Comparison of ENCODE assay signal across 23 cellular contexts in the genomic region with DNA sequence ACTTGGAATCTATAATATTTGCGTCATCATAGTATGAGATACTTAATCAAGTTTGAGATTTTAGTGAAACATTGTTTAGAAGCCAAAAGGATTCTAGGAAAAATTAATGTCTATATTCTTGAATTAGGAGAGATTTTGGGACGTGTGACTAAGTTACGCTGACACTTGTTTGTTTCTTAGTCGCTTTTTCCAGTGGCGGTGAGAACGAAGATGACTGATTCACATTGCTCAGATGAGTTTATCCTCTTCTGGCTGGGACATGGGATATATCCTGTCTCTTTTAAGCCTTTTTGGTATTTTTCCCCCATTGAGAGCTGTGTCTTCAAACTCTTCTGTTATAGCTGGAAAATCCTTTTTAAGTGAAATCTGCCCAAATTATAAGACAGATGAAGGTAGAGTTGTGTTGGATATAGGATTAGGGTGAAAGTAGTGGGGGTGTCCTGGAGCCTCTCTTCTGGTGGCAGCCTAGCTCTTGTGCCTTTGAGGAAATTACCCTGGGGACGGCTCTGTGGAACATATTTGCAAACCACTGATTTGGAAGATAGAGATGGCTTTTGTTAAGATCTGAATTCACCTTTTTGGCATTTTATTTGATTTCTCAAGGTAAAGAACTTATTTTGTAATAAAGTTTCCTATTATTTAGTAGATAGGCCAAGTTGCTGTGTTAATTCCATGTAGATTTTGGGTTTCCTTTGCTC. TPM values are rescaled to one million over a fixed set of nuclear protein-coding genes. Genes with fewer than 3 reads are reported as not detected.
DNase-seq lines count a peak whose midpoint lies in the region; ATAC-seq and TF ChIP-seq lines count a peak whose summit lies in the region.
"Had no signal": no experiment of that assay in that cellular context is flagged by ENCODE, and none has a peak within 500 bp of the region (broad histone marks: within the 10 kb centered on the region; RNA-seq: fewer than 3 reads in every experiment).

No MANE protein-coding gene starts in this region.

- no peak overlapping the region for H2BK5ac ChIP-seq in IMR-90 (ENCODE audit: low read depth, low read length, poor library complexity, severe bottlenecking)

- H3K9ac ChIP-seq in IMR-90 (ENCODE audit: low read depth, low read length): no peak overlapping the region
- H3K9ac ChIP-seq: BLaER1 treated with 17β-estradiol and CSF1 and Interleukin-3, amounts not matched to agents 10 nM and 100 nM; parathyroid adenoma had no signal

- H3K9me1 ChIP-seq in IMR-90 (ENCODE audit: insufficient read depth, low read length): peaks cover 7% of the 10 kb centered on the region

- no peak overlapping the region for H3K4me3 Mint-ChIP-seq in activated T-helper 1 cell treated with anti-CD3 and anti-CD28 coated beads, Interleukin-12 subunit alpha, Interleukin-12 subunit beta, Interleukin-2, Interleukin-4 antibody, amounts not matched to agents 30 ng/mL and 10 ng/mL and 1 ng/mL, durations not matched to agents 14 hours and 24 hours and 36 hours
- H3K4me3 Mint-ChIP-seq in CD4-positive, alpha-beta memory T cell: no peak overlapping the region
- H3K4me3 Mint-ChIP-seq: activated B cell treated with CpG ODN at 0.5 μM for 24 hours; stimulated activated naive B cell treated with anti-CD40 and anti-IgM and Interleukin-4, amounts not matched to agents 10 μg/mL and 1 μg/mL and 100 μg/mL, for 72 hours; T-helper 1 cell treated with Interleukin-12 subunit alpha and Interleukin-12 subunit beta and Interleukin-4 antibody, amounts not matched to agents 30 μg/mL and 1 μg/mL, for 36 hours had no signal

- H4K8ac ChIP-seq in IMR-90 (ENCODE audit: low read depth in 2 of 2, low read length in 2 of 2): no peak overlapping the region

- no peak for ATAC-seq in IMR-90 (ENCODE audit: low read depth)
- ATAC-seq: stimulated activated naive B cell treated with anti-CD40 and anti-IgM and Interleukin-4, amounts not matched to agents 10 μg/mL and 1 μg/mL and 100 μg/mL, for 72 hours had no signal

- dilution Hi-C loops in IMR-90 (cut with HindIII; ENCODE audit: low sequenced_read_pairs, unreplicated experiment): no loop called here

- H2AFZ ChIP-seq in IMR-90 (replicated peaks; ENCODE audit: low read length, poor library complexity): no peak overlapping the region
- H2AFZ ChIP-seq: parathyroid adenoma had no signal

- no peak overlapping the region for H2AK5ac ChIP-seq in IMR-90 (ENCODE audit: low read depth, low read length)

- peak; percentile 39 for DNase-seq in activated CD4-positive, alpha-beta T cell treated with anti-CD3 and anti-CD28 coated beads for 48 hours
- DNase-seq in activated CD4-positive, alpha-beta T cell treated with anti-CD3 and anti-CD28 coated beads, Interleukin-2, amount 50 U/mL, for 48 hours: no peak
- no peak for DNase-seq in IMR-90
- DNase-seq in fibroblast of villous mesenchyme (ENCODE audit: low read depth): peak; percentile 50
- no peak for DNase-seq in sigmoid colon
- no peak for DNase-seq in activated T-helper 1 cell treated with anti-CD3 and anti-CD28 coated beads, Interleukin-12 subunit alpha, Interleukin-12 subunit beta, Interleukin-2, Interleukin-4 antibody, amounts not matched to agents 30 ng/mL and 10 ng/mL and 1 ng/mL, durations not matched to agents 14 hours and 24 hours and 36 hours (ENCODE audit: low spot score)
- no peak for DNase-seq in CD4-positive, alpha-beta memory T cell
- no peak for DNase-seq in NCI-H1694 (lab: John Stamatoyannopoulos, UW)
- DNase-seq: activated B cell treated with CpG ODN at 0.5 μM for 24 hours; activated CD8-positive, alpha-beta memory T cell treated with anti-CD3 and anti-CD28 coated beads, Interleukin-2, amount 50 U/mL, for 48 hours; caudate nucleus; DMS153; effector CD4-positive, alpha-beta T cell; MV-4-11; NCI-H524; Right ventricle myocardium superior; stimulated activated naive B cell treated with anti-CD40 and anti-IgM and Interleukin-4, amounts not matched to agents 10 μg/mL and 1 μg/mL and 100 μg/mL, for 72 hours had no signal

- no peak overlapping the region for H4K91ac ChIP-seq in IMR-90 (ENCODE audit: insufficient read depth, low read depth, low read length)

- no peak overlapping the region for H3K18ac ChIP-seq in IMR-90 (ENCODE audit: low read depth, low read length)

- no peak for TF ChIP-seq RAD21 in IMR-90 (IDR thresholded peaks at IDR 0.05; ENCODE audit: low read length)

- H3K9me3 Mint-ChIP-seq in activated T-helper 1 cell treated with anti-CD3 and anti-CD28 coated beads, Interleukin-12 subunit alpha, Interleukin-12 subunit beta, Interleukin-2, Interleukin-4 antibody, amounts not matched to agents 30 ng/mL and 10 ng/mL and 1 ng/mL, durations not matched to agents 14 hours and 24 hours and 36 hours: no peaks in the 10 kb centered on the region
- no peaks in the 10 kb centered on the region for H3K9me3 Mint-ChIP-seq in CD4-positive, alpha-beta memory T cell
- H3K9me3 Mint-ChIP-seq: activated B cell treated with CpG ODN at 0.5 μM for 24 hours; stimulated activated naive B cell treated with anti-CD40 and anti-IgM and Interleukin-4, amounts not matched to agents 10 μg/mL and 1 μg/mL and 100 μg/mL, for 72 hours; T-helper 1 cell treated with Interleukin-12 subunit alpha and Interleukin-12 subunit beta and Interleukin-4 antibody, amounts not matched to agents 30 μg/mL and 1 μg/mL, for 36 hours had no signal

- no peak overlapping the region for H3K27ac Mint-ChIP-seq in activated T-helper 1 cell treated with anti-CD3 and anti-CD28 coated beads, Interleukin-12 subunit alpha, Interleukin-12 subunit beta, Interleukin-2, Interleukin-4 antibody, amounts not matched to agents 30 ng/mL and 10 ng/mL and 1 ng/mL, durations not matched to agents 14 hours and 24 hours and 36 hours
- peak overlapping the region in 2 of 7 donors; percentile 17 to 54 for H3K27ac Mint-ChIP-seq in CD4-positive, alpha-beta memory T cell
- H3K27ac Mint-ChIP-seq: activated B cell treated with CpG ODN at 0.5 μM for 24 hours; stimulated activated naive B cell treated with anti-CD40 and anti-IgM and Interleukin-4, amounts not matched to agents 10 μg/mL and 1 μg/mL and 100 μg/mL, for 72 hours; T-helper 1 cell treated with Interleukin-12 subunit alpha and Interleukin-12 subunit beta and Interleukin-4 antibody, amounts not matched to agents 30 μg/mL and 1 μg/mL, for 36 hours had no signal

- H3K9me3 ChIP-seq in IMR-90 (ENCODE audit: control insufficient read depth, insufficient read depth, low read length) (no peaks in the 10 kb centered on the region), sigmoid colon (no peaks in the 10 kb centered on the region)
- H3K9me3 ChIP-seq in CD4-positive, alpha-beta memory T cell (ENCODE audit: control insufficient read depth in 1 of 2, low read length in 2 of 2): no peaks in the 10 kb centered on the region
- H3K9me3 ChIP-seq: BLaER1 treated with 17β-estradiol and CSF1 and Interleukin-3, amounts not matched to agents 10 nM and 100 nM had no signal

- POLR2A ChIA-PET in IMR-90 (lab: Charles Lee; ENCODE audit: unreplicated experiment): no interaction called here
- POLR2A ChIA-PET in CD4-positive, alpha-beta memory T cell (lab: Charles Lee; ENCODE audit: partially characterized antibody): interaction anchor here (1.1 kb wide), 1 partner anchor 16 kb away, joined by 3 read pairs; no protein-coding TSS in a partner anchor

- H3K4me3 ChIP-seq in IMR-90 (ENCODE audit: insufficient read depth, low read depth, low read length): no peak overlapping the region
- no peak overlapping the region for H3K4me3 ChIP-seq in fibroblast of villous mesenchyme (ENCODE audit: low read depth, low read length)
- H3K4me3 ChIP-seq in sigmoid colon: no peak overlapping the region
- H3K4me3 ChIP-seq in CD4-positive, alpha-beta memory T cell (ENCODE audit: low read length in 2 of 2): no peak overlapping the region
- H3K4me3 ChIP-seq: BLaER1 treated with 17β-estradiol and CSF1 and Interleukin-3, amounts not matched to agents 10 nM and 100 nM had no signal

- no peak overlapping the region for H3K4ac ChIP-seq in IMR-90 (ENCODE audit: low read depth, low read length)

- 50% methylated on average over 2 of the region's 7 CpGs; no CpG with 5 or more reads in 1 of the 2 experiments for WGBS in IMR-90 (ENCODE audit: extremely low coverage in 2 of 2, insufficient read length in 1 of 2), 2 experiments
- WGBS in sigmoid colon, 2 donors: 80 to 92% methylated on average over 7 of the region's 7 CpGs

- H3K27me3 ChIP-seq in IMR-90 (ENCODE audit: control insufficient read depth, insufficient read depth, low read length) (no peaks in the 10 kb centered on the region), sigmoid colon (no peaks in the 10 kb centered on the region)
- H3K27me3 ChIP-seq in CD4-positive, alpha-beta memory T cell (ENCODE audit: insufficient read depth, low read length): no peaks in the 10 kb centered on the region
- H3K27me3 ChIP-seq: BLaER1 treated with 17β-estradiol and CSF1 and Interleukin-3, amounts not matched to agents 10 nM and 100 nM had no signal

- no peak overlapping the region for H2BK20ac ChIP-seq in IMR-90 (ENCODE audit: low read depth, low read length)

- H3K36me3 Mint-ChIP-seq in activated T-helper 1 cell treated with anti-CD3 and anti-CD28 coated beads, Interleukin-12 subunit alpha, Interleukin-12 subunit beta, Interleukin-2, Interleukin-4 antibody, amounts not matched to agents 30 ng/mL and 10 ng/mL and 1 ng/mL, durations not matched to agents 14 hours and 24 hours and 36 hours (ENCODE audit: low read depth): peaks cover 34% of the 10 kb centered on the region
- peaks cover 45 to 65% of the 10 kb centered on the region in 2 donors for H3K36me3 Mint-ChIP-seq in CD4-positive, alpha-beta memory T cell

- no peak overlapping the region for H3K56ac ChIP-seq in IMR-90 (ENCODE audit: extremely low read depth, insufficient read depth, low read length)

- no peak for TF ChIP-seq CTCF in IMR-90 (conservative IDR thresholded peaks at IDR 0.05; ENCODE audit: low read depth, low read length)
- TF ChIP-seq CTCF in fibroblast of villous mesenchyme (IDR thresholded peaks at IDR 0.05; ENCODE audit: insufficient read depth, low read depth, low read length): no peak
- TF ChIP-seq CTCF in sigmoid colon (IDR thresholded peaks at IDR 0.05): no peak

- TF ChIP-seq POLR2A in IMR-90 (IDR thresholded peaks at IDR 0.05; ENCODE audit: low read depth, low read length): no peak
- no peak for TF ChIP-seq POLR2A in sigmoid colon (IDR thresholded peaks at IDR 0.05)

- no peak overlapping the region for H4K5ac ChIP-seq in IMR-90 (ENCODE audit: low read depth, low read length)

- H3K23ac ChIP-seq in IMR-90 (ENCODE audit: low read depth, low read length): no peak overlapping the region

- H3K36me3 ChIP-seq in IMR-90 (ENCODE audit: control insufficient read depth, insufficient read depth, low read length): peaks cover 24% of the 10 kb centered on the region
- peaks cover 8 to 32% (median 19%) of the 10 kb centered on the region in 4 donors for H3K36me3 ChIP-seq in sigmoid colon
- H3K36me3 ChIP-seq in CD4-positive, alpha-beta memory T cell (ENCODE audit: insufficient read depth, low read length): peaks cover 24% of the 10 kb centered on the region

- in situ Hi-C loops in IMR-90 (cut with MboI; ENCODE audit: low sequenced_read_pairs): no loop called here

- no peak overlapping the region for H2AK9ac ChIP-seq in IMR-90 (replicated peaks; ENCODE audit: low read depth, low read length, poor library complexity)

- no peaks in the 10 kb centered on the region for H3K27me3 Mint-ChIP-seq in activated T-helper 1 cell treated with anti-CD3 and anti-CD28 coated beads, Interleukin-12 subunit alpha, Interleukin-12 subunit beta, Interleukin-2, Interleukin-4 antibody, amounts not matched to agents 30 ng/mL and 10 ng/mL and 1 ng/mL, durations not matched to agents 14 hours and 24 hours and 36 hours (ENCODE audit: insufficient read depth)
- no peaks in the 10 kb centered on the region for H3K27me3 Mint-ChIP-seq in CD4-positive, alpha-beta memory T cell
- H3K27me3 Mint-ChIP-seq: activated B cell treated with CpG ODN at 0.5 μM for 24 hours; stimulated activated naive B cell treated with anti-CD40 and anti-IgM and Interleukin-4, amounts not matched to agents 10 μg/mL and 1 μg/mL and 100 μg/mL, for 72 hours had no signal

- H2BK120ac ChIP-seq in IMR-90 (ENCODE audit: low read depth, low read length): no peak overlapping the region

- H3K79me1 ChIP-seq in IMR-90 (ENCODE audit: low read depth in 1 of 2, low read length in 2 of 2): peaks cover 8 to 17% of the 10 kb centered on the region in 2 experiments; a peak in 2 of 4 replicates

- peaks cover 5% of the 10 kb centered on the region; the same call in 1 of the 2 replicates for H4K20me1 ChIP-seq in IMR-90 (ENCODE audit: insufficient read depth, low read length)

- H2BK15ac ChIP-seq in IMR-90 (ENCODE audit: low read depth, low read length): no peak overlapping the region

- H3K4me1 Mint-ChIP-seq in activated T-helper 1 cell treated with anti-CD3 and anti-CD28 coated beads, Interleukin-12 subunit alpha, Interleukin-12 subunit beta, Interleukin-2, Interleukin-4 antibody, amounts not matched to agents 30 ng/mL and 10 ng/mL and 1 ng/mL, durations not matched to agents 14 hours and 24 hours and 36 hours (ENCODE audit: low read depth): peaks cover 20% of the 10 kb centered on the region
- H3K4me1 Mint-ChIP-seq in CD4-positive, alpha-beta memory T cell: peaks cover 8 to 17% (median 10%) of the 10 kb centered on the region in 4 donors
- H3K4me1 Mint-ChIP-seq: activated B cell treated with CpG ODN at 0.5 μM for 24 hours had no signal

- intact Hi-C loops in IMR-90 (cut with micrococcal nuclease): no loop called here
- intact Hi-C loops in sigmoid colon (cut with DNase I): loop anchor here (5.0 kb wide), 1 partner anchor 168 kb away; a partner anchor contains a TSS
- intact Hi-C loops in activated T-helper 1 cell treated with anti-CD3 and anti-CD28 coated beads, Interleukin-12 subunit alpha, Interleukin-12 subunit beta, Interleukin-2, Interleukin-4 antibody, amounts not matched to agents 30 ng/mL and 10 ng/mL and 1 ng/mL, durations not matched to agents 14 hours and 24 hours and 36 hours (cut with micrococcal nuclease): no loop called here
- intact Hi-C loops in CD4-positive, alpha-beta memory T cell (cut with micrococcal nuclease): no loop called here

- no peak for TF ChIP-seq EP300 in sigmoid colon (IDR thresholded peaks at IDR 0.05)

- H3K4me1 ChIP-seq in IMR-90 (ENCODE audit: control insufficient read depth, insufficient read depth, low read length): peaks cover 6% of the 10 kb centered on the region
- H3K4me1 ChIP-seq in sigmoid colon: peaks cover 0 to 52% (median 31%) of the 10 kb centered on the region in 4 donors
- H3K4me1 ChIP-seq in CD4-positive, alpha-beta memory T cell (ENCODE audit: insufficient read depth, low read length): peaks cover 5% of the 10 kb centered on the region
- H3K4me1 ChIP-seq: parathyroid adenoma had no signal

- no peak overlapping the region for H3K27ac ChIP-seq in IMR-90 (ENCODE audit: insufficient read depth, low read length)
- H3K27ac ChIP-seq in sigmoid colon: peak overlapping the region; percentile 73 to 86 (median 76)
- no peak overlapping the region for H3K27ac ChIP-seq in CD4-positive, alpha-beta memory T cell (ENCODE audit: low read depth, low read length)
- H3K27ac ChIP-seq: BLaER1 treated with 17β-estradiol and CSF1 and Interleukin-3, amounts not matched to agents 10 nM and 100 nM; parathyroid adenoma had no signal

- no peak overlapping the region for H3K14ac ChIP-seq in IMR-90 (replicated peaks; ENCODE audit: low read depth, low read length)

- CTCF ChIA-PET in IMR-90 (lab: Yijun Ruan, JAX): interaction anchor here (1.3 kb wide), 1 partner anchor 12 kb away, joined by 7 read pairs; no protein-coding TSS in a partner anchor
- CTCF ChIA-PET in CD4-positive, alpha-beta memory T cell (lab: Charles Lee; ENCODE audit: partially characterized antibody): interaction anchor here (1.0 to 5.1 kb wide), 3 partner anchors 10 to 320 kb away, joined by 3 to 25 read pairs (median 3); no protein-coding TSS in a partner anchor

- TSS peak; percentile 14 for BruUV-seq in IMR-90 (replicated peaks; lab: Mats Ljungman, UMichigan)

- no peak overlapping the region for H3K4me2 ChIP-seq in IMR-90 (ENCODE audit: low read depth, low read length)
- H3K4me2 ChIP-seq: BLaER1 treated with 17β-estradiol and CSF1 and Interleukin-3, amounts not matched to agents 10 nM and 100 nM had no signal

RNA-seq across cellular contexts. Expression of a gene that starts 49.7 kb away (rescaled TPM):
- total RNA-seq in IMR-90 (2012; rRNA removed) (14.3 and 16.1 TPM in 2 replicates), fibroblast of villous mesenchyme (60.6 and 65.2 TPM in 2 replicates), sigmoid colon (10 to 100 TPM; 17.0 to 41.5 (median 26.5) TPM)
- polyA plus RNA-seq in IMR-90 (2012; rRNA removed) (11.6 and 18.7 TPM in 2 replicates), sigmoid colon (10 to 100 TPM in 1 of 3 donors, 1 to 10 TPM in 2; 6.5 to 29.4 (median 7.8) TPM)
- 6.8 and 7.1 TPM in 2 replicates for polyA plus RNA-seq in IMR-90 (2012; cell fraction: cytosol; rRNA removed)
- polyA plus RNA-seq in IMR-90 (2012; cell fraction: nucleus; rRNA removed; ENCODE audit: low replicate concordance): 33.6 and 35.9 TPM in 2 replicates
- total RNA-seq in activated T-helper 1 cell treated with anti-CD3 and anti-CD28 coated beads, Interleukin-12 subunit alpha, Interleukin-12 subunit beta, Interleukin-2, Interleukin-4 antibody, amounts not matched to agents 30 ng/mL and 10 ng/mL and 1 ng/mL, durations not matched to agents 14 hours and 24 hours and 36 hours: 65.9 and 66.9 TPM in 2 replicates
- 10 to 100 TPM; 62.2 to 67.7 TPM for total RNA-seq in CD4-positive, alpha-beta memory T cell
- 1 to 10 TPM in 1 of 2 donors, under 1 TPM in 1; 0.57 to 4.9 TPM for polyA plus RNA-seq in CD4-positive, alpha-beta memory T cell

RNA-seq across cellular contexts. Expression of a gene that starts 49.9 kb away (rescaled TPM):
- total RNA-seq in IMR-90 (2012; rRNA removed) (not detected in 2 replicates), fibroblast of villous mesenchyme (not detected in 2 replicates), sigmoid colon (not detected)
- polyA plus RNA-seq in IMR-90 (2012; rRNA removed) (not detected in 2 replicates), sigmoid colon (not detected)
- polyA plus RNA-seq in IMR-90 (2012; cell fraction: cytosol; rRNA removed): not detected in 2 replicates
- polyA plus RNA-seq in IMR-90 (2012; cell fraction: nucleus; rRNA removed; ENCODE audit: low replicate concordance): not detected in 2 replicates
- not detected in 2 replicates for total RNA-seq in activated T-helper 1 cell treated with anti-CD3 and anti-CD28 coated beads, Interleukin-12 subunit alpha, Interleukin-12 subunit beta, Interleukin-2, Interleukin-4 antibody, amounts not matched to agents 30 ng/mL and 10 ng/mL and 1 ng/mL, durations not matched to agents 14 hours and 24 hours and 36 hours
- total RNA-seq in CD4-positive, alpha-beta memory T cell: not detected
- not detected for polyA plus RNA-seq in CD4-positive, alpha-beta memory T cell
- total RNA-seq: A172, activated B cell treated with CpG ODN at 0.5 μM for 24 hours, Right ventricle myocardium superior, urinary bladder had no signal
- polyA plus RNA-seq: adipose tissue, urinary bladder had no signal

Comparison
In these comparisons a context has a peak if more than half of its experiments do, and no peak if none do; other contexts are left out.
1. DNase-seq: peak in activated CD4-positive, alpha-beta T cell treated with anti-CD3 and anti-CD28 coated beads for 48 hours (single experiment) and fibroblast of villous mesenchyme (single experiment); none in activated CD4-positive, alpha-beta T cell treated with anti-CD3 and anti-CD28 coated beads, Interleukin-2, amount 50 U/mL, for 48 hours (0 of 2), IMR-90 (single experiment), sigmoid colon (single experiment), activated T-helper 1 cell treated with anti-CD3 and anti-CD28 coated beads, Interleukin-12 subunit alpha, Interleukin-12 subunit beta, Interleukin-2, Interleukin-4 antibody, amounts not matched to agents 30 ng/mL and 10 ng/mL and 1 ng/mL, durations not matched to agents 14 hours and 24 hours and 36 hours (single experiment), CD4-positive, alpha-beta memory T cell (0 of 5) and NCI-H1694 (single experiment).
2. H3K27ac ChIP-seq: peak in sigmoid colon (4 of 4); none in IMR-90 (single experiment) and CD4-positive, alpha-beta memory T cell (single experiment).